24 cellular contexts compared by ENCODE assay signal in genomic region chr2:235552671-235553070, GRCh38.
"Had no signal": no experiment of that assay in that cellular context is flagged by ENCODE, and none has a peak within 500 bp of the region (broad histone marks: within the 10 kb centered on the region; RNA-seq: fewer than 3 reads in every experiment).

No MANE protein-coding gene starts in this region.

- H3K27ac Mint-ChIP-seq: activated CD8-positive, alpha-beta T cell treated with anti-CD3 and anti-CD28 coated beads for 36 hours; activated naive CD4-positive, alpha-beta T cell treated with anti-CD3 and anti-CD28 coated beads, Interleukin-2, amount 50 U/mL, for 72 hours; activated T-helper 2 cell treated with anti-CD3 and anti-CD28 coated beads, Interferon-gamma antibody, Interleukin-2, Interleukin-4, amounts not matched to agents 10 μg/mL and 5 μg/mL and 100 μg/mL, durations not matched to agents 14 hours and 24 hours and 36 hours; mesothelial cell of epicardium; naive B cell; stimulated activated naive B cell treated with anti-CD40 and anti-IgM and Interleukin-4, amounts not matched to agents 10 μg/mL and 1 μg/mL and 100 μg/mL, for 72 hours; T-helper 17 cell had no signal

- H3K4me3 Mint-ChIP-seq: activated CD8-positive, alpha-beta T cell treated with anti-CD3 and anti-CD28 coated beads for 36 hours; activated T-cell treated with anti-CD3 and anti-CD28 coated beads, Interleukin-2, amount 50 U/mL, for 4 hours; mesothelial cell of epicardium; naive B cell; stimulated activated naive B cell treated with anti-CD40 and anti-IgM and Interleukin-4, amounts not matched to agents 10 μg/mL and 1 μg/mL and 100 μg/mL, for 72 hours; T-helper 17 cell had no signal

- H3K9me3 Mint-ChIP-seq: activated CD8-positive, alpha-beta T cell treated with anti-CD3 and anti-CD28 coated beads for 36 hours; activated naive CD4-positive, alpha-beta T cell treated with anti-CD3 and anti-CD28 coated beads, Interleukin-2, amount 50 U/mL, for 72 hours; activated T-cell treated with anti-CD3 and anti-CD28 coated beads, Interleukin-2, amount 50 U/mL, for 4 hours; activated T-helper 2 cell treated with anti-CD3 and anti-CD28 coated beads, Interferon-gamma antibody, Interleukin-2, Interleukin-4, amounts not matched to agents 10 μg/mL and 5 μg/mL and 100 μg/mL, durations not matched to agents 14 hours and 24 hours and 36 hours; mesothelial cell of epicardium had no signal

- H3K4me1 Mint-ChIP-seq: naive B cell, T-helper 17 cell had no signal

- H3K36me3 Mint-ChIP-seq: activated naive CD4-positive, alpha-beta T cell treated with anti-CD3 and anti-CD28 coated beads, Interleukin-2, amount 50 U/mL, for 72 hours; mesothelial cell of epicardium; naive B cell; stimulated activated naive B cell treated with anti-CD40 and anti-IgM and Interleukin-4, amounts not matched to agents 10 μg/mL and 1 μg/mL and 100 μg/mL, for 72 hours had no signal

- H3K4me3 ChIP-seq: colonic mucosa, esophagus squamous epithelium, left ventricle myocardium inferior, lung, ovary, prostate gland, sigmoid colon, tibial nerve had no signal

- H3K9me3 ChIP-seq: colonic mucosa, esophagus squamous epithelium, heart right ventricle, left ventricle myocardium inferior, ovary, prostate gland, sigmoid colon, tibial nerve had no signal

- ATAC-seq: activated CD8-positive, alpha-beta T cell treated with anti-CD3 and anti-CD28 coated beads for 36 hours; activated naive CD4-positive, alpha-beta T cell treated with anti-CD3 and anti-CD28 coated beads, Interleukin-2, amount 50 U/mL, for 72 hours; activated T-cell treated with anti-CD3 and anti-CD28 coated beads, Interleukin-2, amount 50 U/mL, for 4 hours; stimulated activated naive B cell treated with anti-CD40 and anti-IgM and Interleukin-4, amounts not matched to agents 10 μg/mL and 1 μg/mL and 100 μg/mL, for 72 hours; T-helper 17 cell had no signal

- DNase-seq: activated CD4-positive, alpha-beta T cell treated with anti-CD3 and anti-CD28 coated beads, Interleukin-2, amount 50 U/mL, for 1 hour; activated naive CD4-positive, alpha-beta T cell; activated T-cell treated with anti-CD3 and anti-CD28 coated beads, Interleukin-2, amount 50 U/mL, for 4 hours; effector CD8-positive, alpha-beta T cell; esophagus squamous epithelium; naive B cell; sigmoid colon; stimulated activated CD4-positive, alpha-beta T cell treated with anti-CD3 and anti-CD28 coated beads, Interleukin-1b, Interleukin-23, amount 100 ng/mL, for 48 hours; stimulated activated CD4-positive, alpha-beta T cell treated with anti-CD3 and anti-CD28 coated beads, Interleukin-4, amount 100 ng/mL, for 4 hours; stimulated activated CD8-positive, alpha-beta memory T cell treated with anti-CD3 and anti-CD28 coated beads, Interleukin-4, amount 100 ng/mL, for 48 hours; stimulated activated naive B cell treated with anti-CD40 and anti-IgM and Interleukin-4, amounts not matched to agents 10 μg/mL and 1 μg/mL and 100 μg/mL, for 72 hours; T-helper 17 cell had no signal

- H3K27ac ChIP-seq: colonic mucosa, epithelial cell of prostate, esophagus squamous epithelium, heart right ventricle, left ventricle myocardium inferior, ovary, prostate gland, sigmoid colon had no signal

- H3K36me3 ChIP-seq: colonic mucosa, esophagus squamous epithelium, heart right ventricle, left ventricle myocardium inferior, ovary, prostate gland, sigmoid colon, tibial nerve had no signal

- H3K27me3 ChIP-seq: colonic mucosa, esophagus squamous epithelium, heart right ventricle, ovary, sigmoid colon, tibial nerve had no signal
